34 cellular contexts compared by ENCODE assay signal in the genomic region with DNA sequence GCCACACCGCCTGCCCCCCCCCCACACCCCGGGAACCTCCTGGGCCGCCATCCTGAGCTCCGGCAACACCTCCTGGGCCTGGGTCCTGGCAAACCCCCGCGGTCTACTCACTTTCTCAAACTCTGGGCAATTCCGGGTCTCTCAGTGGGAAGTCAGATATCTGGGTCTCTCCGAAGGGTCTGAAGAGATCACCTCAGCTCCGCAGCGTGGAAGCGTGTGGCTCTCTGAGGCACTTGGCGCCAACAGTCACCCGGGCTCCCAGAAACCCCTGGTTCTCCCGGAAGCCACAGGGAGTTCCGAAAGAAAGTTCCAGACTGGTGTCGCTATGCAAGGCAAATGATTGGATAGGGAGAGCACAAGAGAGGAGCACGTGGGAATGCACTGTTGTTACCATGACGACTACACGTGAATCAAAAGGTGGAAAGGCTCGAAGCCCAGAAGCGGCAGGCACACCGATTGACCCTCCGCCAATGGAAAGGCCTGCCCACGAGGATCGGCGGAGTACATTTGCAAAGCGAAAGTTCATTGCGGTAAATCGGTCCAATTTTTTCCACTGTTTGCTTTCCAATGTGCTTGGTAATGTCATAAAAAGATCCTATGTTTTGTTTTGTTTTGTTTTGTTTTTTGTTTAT. TPM values are rescaled to one million over a fixed set of nuclear protein-coding genes. Genes with fewer than 3 reads are reported as not detected.
"Had no signal": no experiment of that assay in that cellular context is flagged by ENCODE, and none has a peak within 500 bp of the region (broad histone marks: within the 10 kb centered on the region; RNA-seq: fewer than 3 reads in every experiment).

A gene (minus strand): TSS at position 218 of the 632 bp plus-strand sequence. CDS start 2,501 bp downstream, outside the sequence.

- H3K27ac Mint-ChIP-seq: activated naive CD4-positive, alpha-beta T cell treated with anti-CD3 and anti-CD28 coated beads, Interleukin-2, amount 50 U/mL, for 24 hours; activated naive CD8-positive, alpha-beta T cell treated with anti-CD3 and anti-CD28 coated beads, Interleukin-2, amount 50 U/mL, for 24 hours; dendritic cell treated with granulocyte-macrophage colony-stimulating factor and Interleukin-4, amounts not matched to agents 40 ng/mL and 50 ng/mL, for 4 days; nephron progenitor cell; stimulated activated effector memory CD8-positive, alpha-beta T cell treated with anti-CD3 and anti-CD28 coated beads, Interleukin-12 subunit alpha, Interleukin-12 subunit beta, amount 100 ng/mL, for 72 hours; stimulated activated naive CD8-positive, alpha-beta T cell treated with anti-CD3 and anti-CD28 coated beads, Interleukin-15, Interleukin-2, amounts not matched to agents 100 ng/mL and 50 ng/mL, for 24 hours; type B pancreatic cell had no signal

- H3K27me3 ChIP-seq: neutrophil, ovary, vagina had no signal

- H3K9me3 ChIP-seq: esophagus squamous epithelium, left ventricle myocardium inferior, neutrophil, ovary, prostate gland, vagina had no signal

- H3K4me3 ChIP-seq: breast epithelium, esophagus squamous epithelium, left ventricle myocardium inferior, lung, ovary, prostate gland, skin epidermis, vagina had no signal

- H3K4me3 Mint-ChIP-seq: activated naive CD4-positive, alpha-beta T cell treated with anti-CD3 and anti-CD28 coated beads, Interleukin-2, amount 50 U/mL, for 24 hours; activated naive CD8-positive, alpha-beta T cell treated with anti-CD3 and anti-CD28 coated beads, Interleukin-2, amount 50 U/mL, for 24 hours; dendritic cell treated with granulocyte-macrophage colony-stimulating factor and Interleukin-4, amounts not matched to agents 40 ng/mL and 50 ng/mL, for 4 days; nephron progenitor cell; stimulated activated effector memory CD8-positive, alpha-beta T cell treated with anti-CD3 and anti-CD28 coated beads, Interleukin-12 subunit alpha, Interleukin-12 subunit beta, amount 100 ng/mL, for 72 hours; stimulated activated naive CD8-positive, alpha-beta T cell treated with anti-CD3 and anti-CD28 coated beads, Interleukin-15, Interleukin-2, amounts not matched to agents 100 ng/mL and 50 ng/mL, for 24 hours; T-helper 17 cell; type B pancreatic cell had no signal

- DNase-seq: activated CD4-positive, alpha-beta T cell treated with anti-CD3 and anti-CD28 coated beads for 48 hours; activated CD4-positive, alpha-beta T cell treated with anti-CD3 and anti-CD28 coated beads, Interleukin-2, amount 50 U/mL, for 48 hours; activated CD8-positive, alpha-beta memory T cell treated with anti-CD3 and anti-CD28 coated beads for 24 hours; activated naive CD8-positive, alpha-beta T cell treated with anti-CD3 and anti-CD28 coated beads, Interleukin-2, amount 50 U/mL, for 24 hours; activated T-cell treated with anti-CD3 and anti-CD28 coated beads, Interleukin-2, amount 50 U/mL, for 1 hour; central memory CD4-positive, alpha-beta T cell; esophagus squamous epithelium; glutamatergic neuron; islet precursor cell; left ventricle myocardium inferior; nephron progenitor cell; ovary; retina; stimulated activated CD4-positive, alpha-beta T cell treated with anti-CD3 and anti-CD28 coated beads, Interleukin-4, amount 100 ng/mL, for 24 hours; T-helper 17 cell; T1000; WERI-Rb-1 had no signal

- H3K4me1 ChIP-seq: breast epithelium, esophagus squamous epithelium, left ventricle myocardium inferior, prostate gland, vagina had no signal

- H3K27ac ChIP-seq: breast epithelium, esophagus squamous epithelium, left ventricle myocardium inferior, neutrophil, ovary, prostate gland, skin epidermis, vagina, WERI-Rb-1 had no signal

- H3K27me3 Mint-ChIP-seq: activated naive CD4-positive, alpha-beta T cell treated with anti-CD3 and anti-CD28 coated beads, Interleukin-2, amount 50 U/mL, for 24 hours; activated naive CD8-positive, alpha-beta T cell treated with anti-CD3 and anti-CD28 coated beads, Interleukin-2, amount 50 U/mL, for 24 hours; stimulated activated naive CD8-positive, alpha-beta T cell treated with anti-CD3 and anti-CD28 coated beads, Interleukin-15, Interleukin-2, amounts not matched to agents 100 ng/mL and 50 ng/mL, for 24 hours; T-helper 17 cell had no signal

- ATAC-seq: activated CD4-positive, CD25-positive, alpha-beta regulatory T cell treated with anti-CD3 and anti-CD28 coated beads, Interleukin-2, amount 50 U/mL, for 24 hours; activated naive CD8-positive, alpha-beta T cell treated with anti-CD3 and anti-CD28 coated beads, Interleukin-2, amount 50 U/mL, for 24 hours; sciatic nerve; T-helper 17 cell had no signal

- H3K9me3 Mint-ChIP-seq: activated naive CD4-positive, alpha-beta T cell treated with anti-CD3 and anti-CD28 coated beads, Interleukin-2, amount 50 U/mL, for 24 hours; activated naive CD8-positive, alpha-beta T cell treated with anti-CD3 and anti-CD28 coated beads, Interleukin-2, amount 50 U/mL, for 24 hours; dendritic cell treated with granulocyte-macrophage colony-stimulating factor and Interleukin-4, amounts not matched to agents 40 ng/mL and 50 ng/mL, for 4 days; stimulated activated effector memory CD8-positive, alpha-beta T cell treated with anti-CD3 and anti-CD28 coated beads, Interleukin-12 subunit alpha, Interleukin-12 subunit beta, amount 100 ng/mL, for 72 hours; stimulated activated naive CD8-positive, alpha-beta T cell treated with anti-CD3 and anti-CD28 coated beads, Interleukin-15, Interleukin-2, amounts not matched to agents 100 ng/mL and 50 ng/mL, for 24 hours had no signal

- H3K36me3 Mint-ChIP-seq: activated naive CD4-positive, alpha-beta T cell treated with anti-CD3 and anti-CD28 coated beads, Interleukin-2, amount 50 U/mL, for 24 hours; stimulated activated effector memory CD8-positive, alpha-beta T cell treated with anti-CD3 and anti-CD28 coated beads, Interleukin-12 subunit alpha, Interleukin-12 subunit beta, amount 100 ng/mL, for 72 hours; type B pancreatic cell had no signal

- H3K36me3 ChIP-seq: breast epithelium, esophagus squamous epithelium, left ventricle myocardium inferior, neutrophil, ovary, prostate gland, vagina, WERI-Rb-1 had no signal

- H3K4me1 Mint-ChIP-seq: activated naive CD4-positive, alpha-beta T cell treated with anti-CD3 and anti-CD28 coated beads, Interleukin-2, amount 50 U/mL, for 24 hours; activated naive CD8-positive, alpha-beta T cell treated with anti-CD3 and anti-CD28 coated beads, Interleukin-2, amount 50 U/mL, for 24 hours; nephron progenitor cell had no signal

RNA-seq across cellular contexts. Expression of the gene that starts here (rescaled TPM):
- total RNA-seq: breast epithelium, esophagus squamous epithelium, frontal cortex, left ventricle myocardium inferior, lung, mesenteric fat pad, mucosa of gallbladder, sciatic nerve, subcutaneous adipose tissue, T-helper 17 cell, vagina had no signal
